Comparison of ENCODE assay signal across 5 cellular contexts in genomic region chr17:20492099-20492498, GRCh38. TPM values are rescaled to one million over a fixed set of nuclear protein-coding genes. Genes with fewer than 3 reads are reported as not detected.
"Had no signal": no experiment of that assay in that cellular context is flagged by ENCODE, and none has a peak within 500 bp of the region (broad histone marks: within the 10 kb centered on the region; RNA-seq: fewer than 3 reads in every experiment).

No MANE protein-coding gene starts in this region.

RNA-seq across cellular contexts. Expression of gene LGALS9B, which starts 24.8 kb away (rescaled TPM):
- total RNA-seq: LHCN-M2, MCF 10A, Right ventricle myocardium inferior, SJCRH30, SK-MEL-5 had no signal
